Comparison of ENCODE assay signal across 1 cellular context in the genomic region with DNA sequence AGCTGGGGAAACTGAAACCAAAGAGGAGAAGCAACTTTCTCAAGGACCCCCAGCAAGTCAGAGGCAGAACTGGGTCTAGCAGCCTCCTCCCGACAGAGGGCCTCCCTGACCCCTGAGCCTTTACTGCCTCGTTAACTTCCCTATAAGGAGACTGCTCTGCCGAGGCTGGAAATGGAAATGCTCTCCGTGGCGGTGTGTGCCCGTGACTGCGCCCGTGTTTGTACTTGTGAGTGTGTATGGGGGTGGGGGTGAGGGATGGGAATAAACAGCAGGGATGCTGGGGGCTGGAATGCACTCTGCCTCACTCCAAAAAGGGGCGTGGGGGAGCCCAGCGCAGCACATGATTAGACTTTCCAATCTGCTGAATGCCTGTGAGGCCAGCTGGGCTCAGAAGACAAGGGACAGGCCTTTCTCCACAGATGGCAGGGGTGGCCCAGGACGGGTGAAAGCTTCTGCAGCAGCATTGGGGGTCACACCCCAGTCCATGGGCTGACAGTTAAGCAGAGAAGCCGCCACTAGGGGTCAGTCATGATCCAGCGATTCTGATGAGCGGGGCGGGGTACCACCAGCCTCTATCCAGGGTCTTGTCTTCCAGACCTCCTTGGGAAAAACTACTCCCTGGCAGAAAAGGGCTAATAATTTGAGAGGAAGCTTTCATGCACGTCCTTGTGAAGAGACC.
TF ChIP-seq lines count a peak whose summit lies in the region.

No MANE protein-coding gene starts in this region.

TF ChIP-seq in SK-N-SH treated with all-trans-retinoic acid at 6 μM for 48 hours, 23 proteins besides CTCF, POLR2A, EP300 and RAD21 (continued from another document):
- no peak for TF ChIP-seq POU6F1 (CRISPR knock-in tag; IDR thresholded peaks at IDR 0.05; ENCODE audit: borderline replicate concordance, low read depth)
- TF ChIP-seq CSDC2 (CRISPR knock-in tag; IDR thresholded peaks at IDR 0.05): no peak
- no peak for TF ChIP-seq ARNTL (CRISPR knock-in tag; IDR thresholded peaks at IDR 0.05; ENCODE audit: borderline replicate concordance, low read depth)
- no peak for TF ChIP-seq ZC3H10 (CRISPR knock-in tag; IDR thresholded peaks at IDR 0.05)
